In genomic region chr19:4723465-4724251, GRCh38 we compare ENCODE assay signal across 8 cellular contexts. TPM values are rescaled to one million over a fixed set of nuclear protein-coding genes. Genes with fewer than 3 reads are reported as not detected.
DNase-seq lines count a peak whose midpoint lies in the region; TF ChIP-seq lines count a peak whose summit lies in the region.

DPP9 (minus strand) TSS chr19:4723842; CDS start chr19:4719906, 3,936 bp downstream.

- POLR2A ChIA-PET in HEK293T (lab: Yijun Ruan, JAX): interaction anchor here (0.6 to 4.5 kb wide), 3 partner anchors 12 to 73 kb away, joined by 3 to 25 read pairs (median 3); partner anchors contain the start of gene FEM1A

- H2AFZ ChIP-seq in neuron (ENCODE audit: low read depth, low read length): peak within 1 kb of the TSS; percentile 88

- peak within 1 kb of the TSS; percentile 82 to 97 (median 87) for H3K9ac ChIP-seq in subcutaneous abdominal adipose tissue (ENCODE audit: low read length in 5 of 5)

- DNase-seq in GM03348 (ENCODE audit: low spot score) (peak; percentile 99), HEK293T (ENCODE audit: extremely low spot score) (peak; percentile 99), MV-4-11 (lab: John Stamatoyannopoulos, UW) (peak; percentile 100), SK-MEL-5 (ENCODE audit: low read depth, low spot score) (peak; percentile 96), foreskin melanocyte (peak; percentile 98)
- peak; percentile 97 for DNase-seq in activated naive CD4-positive, alpha-beta T cell treated with Interleukin-2 at 50 U/mL for 16 hours

- CTCF ChIA-PET in HEK293T (lab: Yijun Ruan, JAX): interaction anchor here (1.1 to 3.1 kb wide), 2 partner anchors 47 to 67 kb away, joined by 3 to 15 read pairs; partner anchors contain the start of gene FEM1A

- H3K36me3 ChIP-seq in neuron (ENCODE audit: insufficient read depth, low read length) (peaks cover 12% of the 10 kb centered on the region), subcutaneous abdominal adipose tissue (ENCODE audit: control insufficient read depth in 5 of 5, insufficient read depth in 5 of 5, low read length in 5 of 5) (peaks cover 0 to 24% (median 22%) of the 10 kb centered on the region in 5 donors)

- in situ Hi-C loops in SK-MEL-5 (cut with HindIII; ENCODE audit: low pct_unique_long_range_greater_than_20kb, low sequenced_read_pairs): no loop called here

- H3K9me3 ChIP-seq in neuron (ENCODE audit: low read length): no peaks in the 10 kb centered on the region
- no peaks in the 10 kb centered on the region for H3K9me3 ChIP-seq in subcutaneous abdominal adipose tissue (ENCODE audit: control insufficient read depth in 5 of 5, low read length in 5 of 5)

- H3K4me3 ChIP-seq in neuron (ENCODE audit: low read length) (peak within 1 kb of the TSS; percentile 96), subcutaneous abdominal adipose tissue (ENCODE audit: low read depth in 1 of 5, low read length in 5 of 5) (peak within 1 kb of the TSS; percentile 91 to 98 (median 95))

- H3K4me1 ChIP-seq in neuron (ENCODE audit: insufficient read depth, low read length) (peaks cover 18% of the 10 kb centered on the region), subcutaneous abdominal adipose tissue (ENCODE audit: control insufficient read depth in 5 of 5, insufficient read depth in 5 of 5, low read length in 5 of 5) (peaks cover 8 to 30% (median 23%) of the 10 kb centered on the region in 5 donors)

- H3K27me3 ChIP-seq in neuron (ENCODE audit: insufficient read depth, low read length) (no peaks in the 10 kb centered on the region), subcutaneous abdominal adipose tissue (ENCODE audit: control insufficient read depth in 5 of 5, insufficient read depth in 4 of 5, low read length in 5 of 5) (no peaks in the 10 kb centered on the region)

- H3K27ac ChIP-seq in subcutaneous abdominal adipose tissue (ENCODE audit: low read depth, low read length): peak within 1 kb of the TSS; percentile 84

TF ChIP-seq in HEK293T, 16 proteins besides CTCF, POLR2A, EP300 and RAD21:
- TF ChIP-seq ARNT (IDR thresholded peaks at IDR 0.05) (no peak), FOXA1 (IDR thresholded peaks at IDR 0.05) (no peak), NFRKB (IDR thresholded peaks at IDR 0.05) (no peak), BHLHE40 (IDR thresholded peaks at IDR 0.05; ENCODE audit: borderline replicate concordance) (peak; percentile 64), TARDBP (IDR thresholded peaks at IDR 0.05) (peak; percentile 30; the same call in 1 of the 2 replicates), ELF4 (IDR thresholded peaks at IDR 0.05) (peak; percentile 90), CTBP1 (IDR thresholded peaks at IDR 0.05; ENCODE audit: borderline replicate concordance) (no peak; the same call in 1 of the 2 replicates), FOXM1 (IDR thresholded peaks at IDR 0.05; ENCODE audit: borderline replicate concordance) (peak; percentile 63; the same call in 1 of the 2 replicates), PKNOX1 (IDR thresholded peaks at IDR 0.05) (peak; percentile 13; the same call in 1 of the 2 replicates), LEF1 (IDR thresholded peaks at IDR 0.05; ENCODE audit: borderline replicate concordance) (peak; percentile 57; the same call in 1 of the 2 replicates)

RNA-seq across cellular contexts. Expression of gene DPP9, which starts in this region (rescaled TPM):
- total RNA-seq in SK-MEL-5 (2014; rRNA removed; shearing (Covaris generic)): 34.4 and 47.9 TPM in 2 replicates
- polyA plus RNA-seq in SK-MEL-5 (2015; cell fraction: cytosol; rRNA removed): 135 and 137 TPM in 2 replicates
- 64.0 and 107 TPM in 2 replicates for polyA plus RNA-seq in SK-MEL-5 (2015; cell fraction: nucleus; rRNA removed)

Comparison
In these comparisons a context has a peak if more than half of its experiments do, and no peak if none do; other contexts are left out.
1. Peak in every context shown above with its lines: DNase-seq, H3K4me3 ChIP-seq and H3K27ac ChIP-seq.